8 cellular contexts compared by ENCODE assay signal in genomic region chr2:156332452-156333273, GRCh38. TPM values are rescaled to one million over a fixed set of nuclear protein-coding genes. Genes with fewer than 3 reads are reported as not detected.
DNase-seq lines count a peak whose midpoint lies in the region; FAIRE-seq and TF ChIP-seq lines count a peak whose summit lies in the region.

Gene NR4A2, minus strand, starts transcription at chr2:156332721. Its CDS starts 2,535 bp downstream, at chr2:156330186.

- FAIRE-seq in frontal cortex (lab: Jason Lieb, UNC) = no peak

- H3K9me3 ChIP-seq in MG63 (no peaks in the 10 kb centered on the region), SJSA1 (replicated peaks) (no peaks in the 10 kb centered on the region), neutrophil (no peaks in the 10 kb centered on the region)

- H3K4me1 ChIP-seq in SJSA1 (replicated peaks) = peaks cover 10% of the 10 kb centered on the region; the same call in 1 of the 2 replicates
- peaks cover 51 to 52% of the 10 kb centered on the region in 2 experiments for H3K4me1 ChIP-seq in neutrophil (ENCODE audit: control insufficient read depth in 1 of 2, insufficient read depth in 1 of 2, low read depth in 1 of 2, low read length in 1 of 2)

- H3K27ac ChIP-seq in SJSA1 = peak within 1 kb of the TSS; percentile 87
- H3K27ac ChIP-seq in neutrophil = peak within 1 kb of the TSS; percentile 91

- H3K4me3 ChIP-seq in H7 (ENCODE audit: insufficient read depth, low read depth, low read length) (peak within 1 kb of the TSS; percentile 69), MG63 (peak within 1 kb of the TSS; percentile 72), SJSA1 (peak within 1 kb of the TSS; percentile 70), neutrophil (ENCODE audit: low read depth in 1 of 2, low read length in 1 of 2) (peak within 1 kb of the TSS; percentile 73 to 88)

- no peaks in the 10 kb centered on the region for H3K36me3 ChIP-seq in H7 (replicated peaks; ENCODE audit: control insufficient read depth, insufficient read depth, low read length)
- no peaks in the 10 kb centered on the region for H3K36me3 ChIP-seq in MG63
- no peaks in the 10 kb centered on the region for H3K36me3 ChIP-seq in SJSA1
- no peaks in the 10 kb centered on the region for H3K36me3 ChIP-seq in neutrophil

- peak; percentile 80 for DNase-seq in ELR (ENCODE audit: low read depth)
- peak; percentile 91 for DNase-seq in H7
- DNase-seq in MG63 = peak; percentile 80
- DNase-seq in SJSA1 (ENCODE audit: low read depth in 1 of 2, low spot score in 2 of 2) = peak; percentile 75 to 85
- peak; percentile 88 for DNase-seq in activated naive CD4-positive, alpha-beta T cell treated with Interleukin-2 at 50 U/mL for 16 hours
- DNase-seq in frontal cortex (ENCODE audit: low spot score in 2 of 2) = peak; percentile 90 to 91
- DNase-seq in superior temporal gyrus (ENCODE audit: extremely low spot score) = peak; percentile 91

- H3K27me3 ChIP-seq in H7 (ENCODE audit: control insufficient read depth, insufficient read depth, low read length) = peaks cover 55% of the 10 kb centered on the region
- no peaks in the 10 kb centered on the region for H3K27me3 ChIP-seq in MG63
- H3K27me3 ChIP-seq in SJSA1 (replicated peaks) = no peaks in the 10 kb centered on the region
- H3K27me3 ChIP-seq in neutrophil = peaks cover 37% of the 10 kb centered on the region

- TF ChIP-seq CTCF in neutrophil (IDR thresholded peaks at IDR 0.05) = no peak

RNA-seq across cellular contexts. Expression of gene NR4A2, which starts in this region (rescaled TPM):
- total RNA-seq in H7 (2014; rRNA removed; shearing (Covaris generic)) = 0.37 and 0.45 TPM in 2 replicates
- not detected in 2 replicates for total RNA-seq in MG63 (2014; rRNA removed; shearing (Covaris generic); ENCODE audit: low replicate concordance)
- 0.61 TPM in 1 of 2 replicates, not detected in the other for total RNA-seq in SJSA1 (2014; rRNA removed; shearing (Covaris generic))
- total RNA-seq in frontal cortex = 15.1 TPM

Comparison
In these comparisons a context has a peak if more than half of its experiments do, and no peak if none do; other contexts are left out.
1. Peak in every context shown above with its lines: DNase-seq, H3K4me3 ChIP-seq and H3K27ac ChIP-seq.
2. RNA of gene NR4A2 (total RNA-seq): 15.1 TPM in frontal cortex (single experiment); 0.61 TPM in SJSA1, 0.37 to 0.45 TPM in H7 and not detected in MG63; every median in the first group is over 10 times any median in the second.
3. Peak in DNase-seq and H3K4me3 ChIP-seq in H7; RNA of the gene not detected or under 1 TPM.
4. Peak in DNase-seq and H3K4me3 ChIP-seq in MG63; RNA of the gene not detected or under 1 TPM.
5. Peak in DNase-seq, H3K4me3 ChIP-seq and H3K27ac ChIP-seq in SJSA1; RNA of the gene not detected or under 1 TPM.